1 cellular context compared by ENCODE assay signal in the genomic region with DNA sequence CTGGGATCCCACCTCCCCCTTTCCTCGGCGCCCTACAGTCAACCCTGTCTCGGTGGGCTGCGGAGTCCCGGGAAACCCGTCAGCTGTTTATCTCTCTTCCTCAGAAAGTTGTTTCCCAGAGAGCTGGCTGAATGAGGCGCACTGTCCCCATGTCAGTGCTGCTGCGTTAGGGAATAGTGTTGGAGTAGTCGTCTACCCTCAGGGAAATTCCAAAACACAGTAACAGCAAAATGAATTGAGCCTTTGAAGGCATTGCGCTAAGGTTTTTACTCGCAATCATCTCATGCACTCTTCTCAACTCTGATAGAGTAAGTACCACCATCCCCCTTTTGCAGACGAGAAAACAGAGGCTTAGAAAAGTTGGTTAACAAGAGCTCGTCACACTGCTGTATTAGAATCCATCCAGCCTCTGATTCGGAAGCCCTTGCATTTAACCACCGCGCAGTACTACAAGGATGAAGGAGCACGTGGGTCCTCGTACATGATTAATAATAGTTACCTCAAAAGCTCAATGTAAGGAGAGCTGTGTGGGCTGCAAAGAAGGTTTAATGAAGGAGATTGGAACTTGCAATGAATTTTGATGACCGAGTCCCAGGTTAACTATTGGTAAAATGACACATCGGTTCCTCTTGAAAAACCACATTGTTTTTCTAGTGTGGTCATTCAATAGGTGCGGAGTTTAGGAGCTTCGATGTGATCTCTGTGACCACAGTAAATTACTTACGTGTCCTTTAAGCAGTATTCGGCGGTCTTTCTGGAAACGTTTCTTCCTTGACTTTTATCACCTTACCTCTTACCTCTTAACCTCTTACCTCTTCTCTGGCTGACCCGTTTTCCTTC.
TF ChIP-seq lines count a peak whose summit lies in the region.

No MANE protein-coding gene starts in this region.

TF ChIP-seq in HepG2, 621 proteins besides CTCF, POLR2A, EP300 and RAD21 (continued from another document and continues in another):
- TF ChIP-seq, protein P1, sequence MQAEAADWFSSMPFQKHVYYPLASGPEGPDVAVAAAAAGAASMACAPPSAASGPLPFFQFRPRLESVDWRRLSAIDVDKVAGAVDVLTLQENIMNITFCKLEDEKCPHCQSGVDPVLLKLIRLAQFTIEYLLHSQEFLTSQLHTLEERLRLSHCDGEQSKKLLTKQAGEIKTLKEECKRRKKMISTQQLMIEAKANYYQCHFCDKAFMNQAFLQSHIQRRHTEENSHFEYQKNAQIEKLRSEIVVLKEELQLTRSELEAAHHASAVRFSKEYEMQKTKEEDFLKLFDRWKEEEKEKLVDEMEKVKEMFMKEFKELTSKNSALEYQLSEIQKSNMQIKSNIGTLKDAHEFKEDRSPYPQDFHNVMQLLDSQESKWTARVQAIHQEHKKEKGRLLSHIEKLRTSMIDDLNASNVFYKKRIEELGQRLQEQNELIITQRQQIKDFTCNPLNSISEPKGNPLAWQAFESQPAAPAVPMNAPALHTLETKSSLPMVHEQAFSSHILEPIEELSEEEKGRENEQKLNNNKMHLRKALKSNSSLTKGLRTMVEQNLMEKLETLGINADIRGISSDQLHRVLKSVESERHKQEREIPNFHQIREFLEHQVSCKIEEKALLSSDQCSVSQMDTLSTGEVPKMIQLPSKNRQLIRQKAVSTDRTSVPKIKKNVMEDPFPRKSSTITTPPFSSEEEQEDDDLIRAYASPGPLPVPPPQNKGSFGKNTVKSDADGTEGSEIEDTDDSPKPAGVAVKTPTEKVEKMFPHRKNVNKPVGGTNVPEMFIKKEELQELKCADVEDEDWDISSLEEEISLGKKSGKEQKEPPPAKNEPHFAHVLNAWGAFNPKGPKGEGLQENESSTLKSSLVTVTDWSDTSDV (CRISPR knock-in tag; IDR thresholded peaks at IDR 0.05), result no peak
- TF ChIP-seq MIER2 (CRISPR knock-in tag; IDR thresholded peaks at IDR 0.05), result peak; percentile 26; the same call in 1 of the 2 replicates
- TF ChIP-seq, protein P2, sequence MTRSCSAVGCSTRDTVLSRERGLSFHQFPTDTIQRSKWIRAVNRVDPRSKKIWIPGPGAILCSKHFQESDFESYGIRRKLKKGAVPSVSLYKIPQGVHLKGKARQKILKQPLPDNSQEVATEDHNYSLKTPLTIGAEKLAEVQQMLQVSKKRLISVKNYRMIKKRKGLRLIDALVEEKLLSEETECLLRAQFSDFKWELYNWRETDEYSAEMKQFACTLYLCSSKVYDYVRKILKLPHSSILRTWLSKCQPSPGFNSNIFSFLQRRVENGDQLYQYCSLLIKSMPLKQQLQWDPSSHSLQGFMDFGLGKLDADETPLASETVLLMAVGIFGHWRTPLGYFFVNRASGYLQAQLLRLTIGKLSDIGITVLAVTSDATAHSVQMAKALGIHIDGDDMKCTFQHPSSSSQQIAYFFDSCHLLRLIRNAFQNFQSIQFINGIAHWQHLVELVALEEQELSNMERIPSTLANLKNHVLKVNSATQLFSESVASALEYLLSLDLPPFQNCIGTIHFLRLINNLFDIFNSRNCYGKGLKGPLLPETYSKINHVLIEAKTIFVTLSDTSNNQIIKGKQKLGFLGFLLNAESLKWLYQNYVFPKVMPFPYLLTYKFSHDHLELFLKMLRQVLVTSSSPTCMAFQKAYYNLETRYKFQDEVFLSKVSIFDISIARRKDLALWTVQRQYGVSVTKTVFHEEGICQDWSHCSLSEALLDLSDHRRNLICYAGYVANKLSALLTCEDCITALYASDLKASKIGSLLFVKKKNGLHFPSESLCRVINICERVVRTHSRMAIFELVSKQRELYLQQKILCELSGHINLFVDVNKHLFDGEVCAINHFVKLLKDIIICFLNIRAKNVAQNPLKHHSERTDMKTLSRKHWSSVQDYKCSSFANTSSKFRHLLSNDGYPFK (CRISPR knock-in tag; IDR thresholded peaks at IDR 0.05; ENCODE audit: borderline replicate concordance), result no peak
- TF ChIP-seq, protein P3, sequence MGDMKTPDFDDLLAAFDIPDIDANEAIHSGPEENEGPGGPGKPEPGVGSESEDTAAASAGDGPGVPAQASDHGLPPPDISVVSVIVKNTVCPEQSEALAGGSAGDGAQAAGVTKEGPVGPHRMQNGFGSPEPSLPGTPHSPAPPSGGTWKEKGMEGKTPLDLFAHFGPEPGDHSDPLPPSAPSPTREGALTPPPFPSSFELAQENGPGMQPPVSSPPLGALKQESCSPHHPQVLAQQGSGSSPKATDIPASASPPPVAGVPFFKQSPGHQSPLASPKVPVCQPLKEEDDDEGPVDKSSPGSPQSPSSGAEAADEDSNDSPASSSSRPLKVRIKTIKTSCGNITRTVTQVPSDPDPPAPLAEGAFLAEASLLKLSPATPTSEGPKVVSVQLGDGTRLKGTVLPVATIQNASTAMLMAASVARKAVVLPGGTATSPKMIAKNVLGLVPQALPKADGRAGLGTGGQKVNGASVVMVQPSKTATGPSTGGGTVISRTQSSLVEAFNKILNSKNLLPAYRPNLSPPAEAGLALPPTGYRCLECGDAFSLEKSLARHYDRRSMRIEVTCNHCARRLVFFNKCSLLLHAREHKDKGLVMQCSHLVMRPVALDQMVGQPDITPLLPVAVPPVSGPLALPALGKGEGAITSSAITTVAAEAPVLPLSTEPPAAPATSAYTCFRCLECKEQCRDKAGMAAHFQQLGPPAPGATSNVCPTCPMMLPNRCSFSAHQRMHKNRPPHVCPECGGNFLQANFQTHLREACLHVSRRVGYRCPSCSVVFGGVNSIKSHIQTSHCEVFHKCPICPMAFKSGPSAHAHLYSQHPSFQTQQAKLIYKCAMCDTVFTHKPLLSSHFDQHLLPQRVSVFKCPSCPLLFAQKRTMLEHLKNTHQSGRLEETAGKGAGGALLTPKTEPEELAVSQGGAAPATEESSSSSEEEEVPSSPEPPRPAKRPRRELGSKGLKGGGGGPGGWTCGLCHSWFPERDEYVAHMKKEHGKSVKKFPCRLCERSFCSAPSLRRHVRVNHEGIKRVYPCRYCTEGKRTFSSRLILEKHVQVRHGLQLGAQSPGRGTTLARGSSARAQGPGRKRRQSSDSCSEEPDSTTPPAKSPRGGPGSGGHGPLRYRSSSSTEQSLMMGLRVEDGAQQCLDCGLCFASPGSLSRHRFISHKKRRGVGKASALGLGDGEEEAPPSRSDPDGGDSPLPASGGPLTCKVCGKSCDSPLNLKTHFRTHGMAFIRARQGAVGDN (CRISPR knock-in tag; IDR thresholded peaks at IDR 0.05), result no peak
- TF ChIP-seq ZNF598 (CRISPR knock-in tag; IDR thresholded peaks at IDR 0.05; ENCODE audit: borderline replicate concordance), result no peak
- no peak for TF ChIP-seq ADNP (CRISPR knock-in tag; IDR thresholded peaks at IDR 0.05)
- TF ChIP-seq NBN (conservative IDR thresholded peaks at IDR 0.05), result no peak
- TF ChIP-seq, protein P4, sequence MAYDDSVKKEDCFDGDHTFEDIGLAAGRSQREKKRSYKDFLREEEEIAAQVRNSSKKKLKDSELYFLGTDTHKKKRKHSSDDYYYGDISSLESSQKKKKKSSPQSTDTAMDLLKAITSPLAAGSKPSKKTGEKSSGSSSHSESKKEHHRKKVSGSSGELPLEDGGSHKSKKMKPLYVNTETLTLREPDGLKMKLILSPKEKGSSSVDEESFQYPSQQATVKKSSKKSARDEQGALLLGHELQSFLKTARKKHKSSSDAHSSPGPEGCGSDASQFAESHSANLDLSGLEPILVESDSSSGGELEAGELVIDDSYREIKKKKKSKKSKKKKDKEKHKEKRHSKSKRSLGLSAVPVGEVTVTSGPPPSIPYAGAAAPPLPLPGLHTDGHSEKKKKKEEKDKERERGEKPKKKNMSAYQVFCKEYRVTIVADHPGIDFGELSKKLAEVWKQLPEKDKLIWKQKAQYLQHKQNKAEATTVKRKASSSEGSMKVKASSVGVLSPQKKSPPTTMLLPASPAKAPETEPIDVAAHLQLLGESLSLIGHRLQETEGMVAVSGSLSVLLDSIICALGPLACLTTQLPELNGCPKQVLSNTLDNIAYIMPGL (CRISPR knock-in tag; IDR thresholded peaks at IDR 0.05; ENCODE audit: borderline replicate concordance in 1 of 2, low read depth in 1 of 2), result peak in 1 of 2 experiments; percentile 71; a peak in 1 of 4 replicates
- no peak for TF ChIP-seq ZNF766 (CRISPR knock-in tag; IDR thresholded peaks at IDR 0.05; ENCODE audit: borderline replicate concordance)
- TF ChIP-seq KMT2B (CRISPR knock-in tag; IDR thresholded peaks at IDR 0.05), result peak; percentile 16; the same call in 1 of the 2 replicates
- TF ChIP-seq, protein P5, sequence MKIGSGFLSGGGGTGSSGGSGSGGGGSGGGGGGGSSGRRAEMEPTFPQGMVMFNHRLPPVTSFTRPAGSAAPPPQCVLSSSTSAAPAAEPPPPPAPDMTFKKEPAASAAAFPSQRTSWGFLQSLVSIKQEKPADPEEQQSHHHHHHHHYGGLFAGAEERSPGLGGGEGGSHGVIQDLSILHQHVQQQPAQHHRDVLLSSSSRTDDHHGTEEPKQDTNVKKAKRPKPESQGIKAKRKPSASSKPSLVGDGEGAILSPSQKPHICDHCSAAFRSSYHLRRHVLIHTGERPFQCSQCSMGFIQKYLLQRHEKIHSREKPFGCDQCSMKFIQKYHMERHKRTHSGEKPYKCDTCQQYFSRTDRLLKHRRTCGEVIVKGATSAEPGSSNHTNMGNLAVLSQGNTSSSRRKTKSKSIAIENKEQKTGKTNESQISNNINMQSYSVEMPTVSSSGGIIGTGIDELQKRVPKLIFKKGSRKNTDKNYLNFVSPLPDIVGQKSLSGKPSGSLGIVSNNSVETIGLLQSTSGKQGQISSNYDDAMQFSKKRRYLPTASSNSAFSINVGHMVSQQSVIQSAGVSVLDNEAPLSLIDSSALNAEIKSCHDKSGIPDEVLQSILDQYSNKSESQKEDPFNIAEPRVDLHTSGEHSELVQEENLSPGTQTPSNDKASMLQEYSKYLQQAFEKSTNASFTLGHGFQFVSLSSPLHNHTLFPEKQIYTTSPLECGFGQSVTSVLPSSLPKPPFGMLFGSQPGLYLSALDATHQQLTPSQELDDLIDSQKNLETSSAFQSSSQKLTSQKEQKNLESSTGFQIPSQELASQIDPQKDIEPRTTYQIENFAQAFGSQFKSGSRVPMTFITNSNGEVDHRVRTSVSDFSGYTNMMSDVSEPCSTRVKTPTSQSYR (CRISPR knock-in tag; IDR thresholded peaks at IDR 0.05; ENCODE audit: borderline replicate concordance), result peak; percentile 37; the same call in 1 of the 2 replicates
- no peak for TF ChIP-seq RNF2 (conservative IDR thresholded peaks at IDR 0.05; ENCODE audit: low read depth)
- TF ChIP-seq ZBTB38 (CRISPR knock-in tag; IDR thresholded peaks at IDR 0.05), result no peak
- no peak; the same call in 1 of the 2 replicates for TF ChIP-seq HDAC1 (CRISPR knock-in tag; IDR thresholded peaks at IDR 0.05)
- TF ChIP-seq KLF16 (CRISPR knock-in tag; IDR thresholded peaks at IDR 0.05), result no peak
- no peak for TF ChIP-seq ZBTB7A (CRISPR knock-in tag; IDR thresholded peaks at IDR 0.05)
- no peak; the same call in 1 of the 2 replicates for TF ChIP-seq HMG20B (CRISPR knock-in tag; conservative IDR thresholded peaks at IDR 0.05)
- TF ChIP-seq, protein P6, sequence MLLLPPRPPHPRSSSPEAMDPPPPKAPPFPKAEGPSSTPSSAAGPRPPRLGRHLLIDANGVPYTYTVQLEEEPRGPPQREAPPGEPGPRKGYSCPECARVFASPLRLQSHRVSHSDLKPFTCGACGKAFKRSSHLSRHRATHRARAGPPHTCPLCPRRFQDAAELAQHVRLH (CRISPR knock-in tag; IDR thresholded peaks at IDR 0.05; ENCODE audit: borderline replicate concordance, low read depth), result no peak
- no peak for TF ChIP-seq ZNF225 (CRISPR knock-in tag; IDR thresholded peaks at IDR 0.05)
- TF ChIP-seq HES4 (CRISPR knock-in tag; IDR thresholded peaks at IDR 0.05; ENCODE audit: borderline replicate concordance), result no peak
- TF ChIP-seq, protein P7, sequence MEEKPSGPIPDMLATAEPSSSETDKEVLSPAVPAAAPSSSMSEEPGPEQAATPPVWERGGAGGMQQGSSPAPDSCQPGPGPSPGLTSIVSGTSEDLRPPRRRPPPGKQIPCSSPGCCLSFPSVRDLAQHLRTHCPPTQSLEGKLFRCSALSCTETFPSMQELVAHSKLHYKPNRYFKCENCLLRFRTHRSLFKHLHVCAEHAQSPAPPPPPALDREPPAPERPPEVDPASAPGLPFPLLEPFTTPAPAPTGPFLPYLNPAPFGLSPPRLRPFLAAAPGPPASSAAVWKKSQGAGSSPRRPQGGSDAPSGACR (CRISPR knock-in tag; IDR thresholded peaks at IDR 0.05), result no peak
- no peak for TF ChIP-seq ZNF747 (CRISPR knock-in tag; IDR thresholded peaks at IDR 0.05; ENCODE audit: borderline replicate concordance)
- peak; percentile 5; the same call in 1 of the 2 replicates for TF ChIP-seq HDAC2 (CRISPR knock-in tag; IDR thresholded peaks at IDR 0.05)
- TF ChIP-seq SMAD9 (CRISPR knock-in tag; IDR thresholded peaks at IDR 0.05), result no peak
- no peak for TF ChIP-seq CAMTA2 (CRISPR knock-in tag; IDR thresholded peaks at IDR 0.05; ENCODE audit: borderline replicate concordance)
- TF ChIP-seq ZBTB8A (CRISPR knock-in tag; IDR thresholded peaks at IDR 0.05; ENCODE audit: borderline replicate concordance, low read depth), result no peak
- TF ChIP-seq, protein P8, sequence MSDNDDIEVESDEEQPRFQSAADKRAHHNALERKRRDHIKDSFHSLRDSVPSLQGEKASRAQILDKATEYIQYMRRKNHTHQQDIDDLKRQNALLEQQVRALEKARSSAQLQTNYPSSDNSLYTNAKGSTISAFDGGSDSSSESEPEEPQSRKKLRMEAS (IDR thresholded peaks at IDR 0.05), result peak; percentile 67; the same call in 1 of the 2 replicates
- peak; percentile 1; the same call in 1 of the 2 replicates for TF ChIP-seq KAT8 (CRISPR knock-in tag; IDR thresholded peaks at IDR 0.05)
- no peak for TF ChIP-seq NONO (IDR thresholded peaks at IDR 0.05)
- TF ChIP-seq NONO (CRISPR knock-in tag; conservative IDR thresholded peaks at IDR 0.05), result no peak
- no peak for TF ChIP-seq REL (CRISPR knock-in tag; conservative IDR thresholded peaks at IDR 0.05)
- no peak for TF ChIP-seq NFATC3 (CRISPR knock-in tag; IDR thresholded peaks at IDR 0.05)
- TF ChIP-seq ZBTB21 (CRISPR knock-in tag; IDR thresholded peaks at IDR 0.05), result no peak
- TF ChIP-seq ZNF761 (CRISPR knock-in tag; conservative IDR thresholded peaks at IDR 0.05), result 0 out of 2 replicates have a peak, but pooled peaks have one; percentile 22
- TF ChIP-seq ZNF557 (CRISPR knock-in tag; IDR thresholded peaks at IDR 0.05), result no peak
- TF ChIP-seq NR2F6 (IDR thresholded peaks at IDR 0.05), result no peak
- TF ChIP-seq NR2F6 (CRISPR knock-in tag; IDR thresholded peaks at IDR 0.05), result 0 out of 2 replicates have a peak, but pooled peaks have one; percentile 20
- no peak for TF ChIP-seq SRY (CRISPR knock-in tag; IDR thresholded peaks at IDR 0.05)
- TF ChIP-seq SP2 (CRISPR knock-in tag; IDR thresholded peaks at IDR 0.05), result no peak
- TF ChIP-seq MEIS2 (CRISPR knock-in tag; IDR thresholded peaks at IDR 0.05), result no peak
- TF ChIP-seq ZNF431 (CRISPR knock-in tag; IDR thresholded peaks at IDR 0.05; ENCODE audit: borderline replicate concordance, low read depth), result no peak
- no peak for TF ChIP-seq ZSCAN9 (CRISPR knock-in tag; IDR thresholded peaks at IDR 0.05; ENCODE audit: borderline replicate concordance)
- TF ChIP-seq ZSCAN20 (CRISPR knock-in tag; IDR thresholded peaks at IDR 0.05; ENCODE audit: borderline replicate concordance), result no peak
- TF ChIP-seq PCBP1 (IDR thresholded peaks at IDR 0.05; ENCODE audit: borderline replicate concordance, low read depth, low read length), result no peak
- TF ChIP-seq ETV6 (CRISPR knock-in tag; conservative IDR thresholded peaks at IDR 0.05), result no peak
- TF ChIP-seq GATAD2A (CRISPR knock-in tag; IDR thresholded peaks at IDR 0.05), result peak; percentile 7; the same call in 1 of the 2 replicates
- TF ChIP-seq FOXJ3 (CRISPR knock-in tag; IDR thresholded peaks at IDR 0.05; ENCODE audit: borderline replicate concordance), result no peak
